In genomic region chr17:7132511-7133094, GRCh38 we compare ENCODE assay signal across 8 cellular contexts. TPM values are rescaled to one million over a fixed set of nuclear protein-coding genes. Genes with fewer than 3 reads are reported as not detected.
DNase-seq lines count a peak whose midpoint lies in the region; ATAC-seq lines count a peak whose summit lies in the region.

No MANE protein-coding gene starts in this region.

- H3K27me3 Mint-ChIP-seq in CD8-positive, alpha-beta memory T cell: peaks cover 6 to 15% of the 10 kb centered on the region in 2 donors

- H3K4me3 ChIP-seq in CD8-positive, alpha-beta memory T cell (ENCODE audit: low read length): peak overlapping the region; percentile 7
- no peak overlapping the region for H3K4me3 ChIP-seq in skin epidermis

- no peaks in the 10 kb centered on the region for H3K36me3 ChIP-seq in CD8-positive, alpha-beta memory T cell (ENCODE audit: insufficient read depth, low read length)

- ATAC-seq in HG02588 (IDR thresholded peaks at IDR 0.05; ENCODE audit: unreplicated experiment): peak; percentile 45

- peaks cover 12 to 30% (median 17%) of the 10 kb centered on the region in 3 donors for H3K4me1 Mint-ChIP-seq in CD8-positive, alpha-beta memory T cell

- no peaks in the 10 kb centered on the region for H3K27me3 ChIP-seq in CD8-positive, alpha-beta memory T cell (ENCODE audit: insufficient read depth, low read length, poor library complexity, severe bottlenecking)

- H3K4me1 ChIP-seq in CD8-positive, alpha-beta memory T cell (ENCODE audit: insufficient read depth, low read length): peaks cover 13% of the 10 kb centered on the region

- H3K27ac Mint-ChIP-seq in CD8-positive, alpha-beta memory T cell: peak overlapping the region; percentile 63 to 98 (median 90)

- peak overlapping the region; percentile 48 for H3K27ac ChIP-seq in CD8-positive, alpha-beta memory T cell (ENCODE audit: low read depth, low read length)
- peak overlapping the region in 13 of 21 experiments; percentile 17 to 79 (median 65) for H3K27ac ChIP-seq in skin epidermis

- CTCF ChIA-PET in CD8-positive, alpha-beta memory T cell (lab: Charles Lee): interaction anchor here (0.5 to 9.3 kb wide), 12 partner anchors 9 to 289 kb away, joined by 3 to 169 read pairs (median 3); partner anchors contain the start of gene SLC16A11

- no peaks in the 10 kb centered on the region for H3K9me3 Mint-ChIP-seq in CD8-positive, alpha-beta memory T cell

- no peaks in the 10 kb centered on the region for H3K36me3 Mint-ChIP-seq in CD8-positive, alpha-beta memory T cell

- no peaks in the 10 kb centered on the region for H3K9me3 ChIP-seq in CD8-positive, alpha-beta memory T cell (ENCODE audit: low read length)

- peak; percentile 5 to 77 (median 49) for DNase-seq in CD8-positive, alpha-beta memory T cell
- DNase-seq in T-helper 22 cell (ENCODE audit: low read depth) (peak; percentile 54), dermis microvascular lymphatic vessel endothelial cell (ENCODE audit: low read depth in 2 of 2) (peak; percentile 90 to 96), GDM1 (lab: John Stamatoyannopoulos, UW) (no peak), SW 1271 (lab: John Stamatoyannopoulos, UW) (no peak), NCI-H446 (lab: John Stamatoyannopoulos, UW) (no peak)

- POLR2A ChIA-PET in CD8-positive, alpha-beta memory T cell (lab: Charles Lee): interaction anchor here (0.7 to 2.2 kb wide), 4 partner anchors 54 to 111 kb away, joined by 3 to 16 read pairs (median 4); partner anchors contain the start of gene SLC16A13

- peak overlapping the region in 4 of 7 donors; percentile 16 to 77 (median 60) for H3K4me3 Mint-ChIP-seq in CD8-positive, alpha-beta memory T cell

RNA-seq across cellular contexts. Expression of gene ASGR2, which starts 18.0 kb away (rescaled TPM):
- not detected for total RNA-seq in CD8-positive, alpha-beta memory T cell
- not detected for polyA plus RNA-seq in CD8-positive, alpha-beta memory T cell
- total RNA-seq in dermis microvascular lymphatic vessel endothelial cell: under 0.01 TPM in 1 of 2 replicates, not detected in the other

RNA-seq across cellular contexts. Expression of gene ASGR1, which starts 46.6 kb away (rescaled TPM):
- under 1 TPM; 0.46 to 0.55 TPM for total RNA-seq in CD8-positive, alpha-beta memory T cell
- not detected for polyA plus RNA-seq in CD8-positive, alpha-beta memory T cell
- 14.8 and 26.2 TPM in 2 replicates for total RNA-seq in dermis microvascular lymphatic vessel endothelial cell

RNA-seq across cellular contexts. Expression of gene CLEC10A, which starts 52.6 kb away (rescaled TPM):
- total RNA-seq in CD8-positive, alpha-beta memory T cell: under 1 TPM; 0.33 to 0.42 TPM
- not detected for polyA plus RNA-seq in CD8-positive, alpha-beta memory T cell
- total RNA-seq in dermis microvascular lymphatic vessel endothelial cell: 1.8 and 3.5 TPM in 2 replicates

Comparison
In these comparisons a context has a peak if more than half of its experiments do, and no peak if none do; other contexts are left out.
1. DNase-seq: peak in CD8-positive, alpha-beta memory T cell (5 of 5), T-helper 22 cell (single experiment) and dermis microvascular lymphatic vessel endothelial cell (2 of 2); none in GDM1 (single experiment), SW 1271 (0 of 2) and NCI-H446 (0 of 2).
2. RNA of gene ASGR1, which starts 46.6 kb away (total RNA-seq): 14.8 to 26.2 TPM in dermis microvascular lymphatic vessel endothelial cell; 0.46 to 0.55 TPM in CD8-positive, alpha-beta memory T cell; every median in the first group is over 10 times any median in the second.